Comparison of ENCODE assay signal across 11 cellular contexts in genomic region chr1:168180148-168180524, GRCh38. TPM values are rescaled to one million over a fixed set of nuclear protein-coding genes. Genes with fewer than 3 reads are reported as not detected.
A peak's percentile ranks its signal among the peaks of the same experiment; 100 is the strongest.
DNase-seq lines count a peak whose midpoint lies in the region; ATAC-seq, FAIRE-seq and TF ChIP-seq lines count a peak whose summit lies in the region.
"Had no signal": no experiment of that assay in that cellular context is flagged by ENCODE, and none has a peak within 500 bp of the region (broad histone marks: within the 10 kb centered on the region; RNA-seq: fewer than 3 reads in every experiment).

No MANE protein-coding gene starts in this region.

- peaks cover 15% of the 10 kb centered on the region for H3K4me1 Mint-ChIP-seq in CD8-positive, alpha-beta T cell (ENCODE audit: low read depth)
- H3K4me1 Mint-ChIP-seq in activated T-helper 1 cell treated with anti-CD3 and anti-CD28 coated beads, Interleukin-12 subunit alpha, Interleukin-12 subunit beta, Interleukin-2, Interleukin-4 antibody, amounts not matched to agents 30 ng/mL and 10 ng/mL and 1 ng/mL, durations not matched to agents 14 hours and 24 hours and 36 hours (ENCODE audit: low read depth) = no peaks in the 10 kb centered on the region

- no peaks in the 10 kb centered on the region for H3K9me3 Mint-ChIP-seq in CD8-positive, alpha-beta T cell
- no peaks in the 10 kb centered on the region for H3K9me3 Mint-ChIP-seq in activated T-helper 1 cell treated with anti-CD3 and anti-CD28 coated beads, Interleukin-12 subunit alpha, Interleukin-12 subunit beta, Interleukin-2, Interleukin-4 antibody, amounts not matched to agents 30 ng/mL and 10 ng/mL and 1 ng/mL, durations not matched to agents 14 hours and 24 hours and 36 hours
- H3K9me3 Mint-ChIP-seq: stimulated activated naive CD8-positive, alpha-beta T cell treated with anti-CD3 and anti-CD28 coated beads, Interleukin-15, amount 100 ng/mL, for 72 hours had no signal

- H3K27ac ChIP-seq in CD8-positive, alpha-beta T cell (ENCODE audit: low read depth, low read length) = peak overlapping the region; percentile 95
- H3K27ac ChIP-seq in endothelial cell of umbilical vein (ENCODE audit: insufficient read depth, low read depth, low read length) (no peak overlapping the region), pancreas (peak overlapping the region in 1 of 4 donors; percentile 84)

- no peak for TF ChIP-seq POLR2A in endothelial cell of umbilical vein (IDR thresholded peaks at IDR 0.05; ENCODE audit: low read depth, low read length)

- DNase-seq in CD8-positive, alpha-beta T cell = no peak
- DNase-seq in LNCaP clone FGC (ENCODE audit: low read depth) (no peak), endothelial cell of umbilical vein (ENCODE audit: low read depth, low spot score) (no peak), pancreas (no peak), epidermal melanocyte (ENCODE audit: insufficient read length, low spot score) (no peak)
- DNase-seq in activated T-helper 1 cell treated with anti-CD3 and anti-CD28 coated beads, Interleukin-12 subunit alpha, Interleukin-12 subunit beta, Interleukin-2, Interleukin-4 antibody, amounts not matched to agents 30 ng/mL and 10 ng/mL and 1 ng/mL, durations not matched to agents 14 hours and 24 hours and 36 hours (ENCODE audit: low spot score) = no peak
- DNase-seq: activated CD8-positive, alpha-beta memory T cell treated with anti-CD3 and anti-CD28 coated beads, Interleukin-2, amount 50 U/mL, for 4 hours had no signal

- H3K4me2 ChIP-seq in endothelial cell of umbilical vein (ENCODE audit: insufficient read depth, low read length) = peak overlapping the region; percentile 95

- H3K27ac Mint-ChIP-seq in CD8-positive, alpha-beta T cell = no peak overlapping the region
- H3K27ac Mint-ChIP-seq in activated T-helper 1 cell treated with anti-CD3 and anti-CD28 coated beads, Interleukin-12 subunit alpha, Interleukin-12 subunit beta, Interleukin-2, Interleukin-4 antibody, amounts not matched to agents 30 ng/mL and 10 ng/mL and 1 ng/mL, durations not matched to agents 14 hours and 24 hours and 36 hours = no peak overlapping the region
- H3K27ac Mint-ChIP-seq: stimulated activated naive CD8-positive, alpha-beta T cell treated with anti-CD3 and anti-CD28 coated beads, Interleukin-15, amount 100 ng/mL, for 72 hours had no signal

- no peaks in the 10 kb centered on the region for H3K9me1 ChIP-seq in endothelial cell of umbilical vein (replicated peaks; ENCODE audit: control insufficient read depth, extremely low read depth, insufficient read depth, low read length)

- dilution Hi-C loops in endothelial cell of umbilical vein (cut with MboI; ENCODE audit: extremely low pct_ligation_motif_present, low sequenced_read_pairs) = no loop called here

- H3K4me3 Mint-ChIP-seq in CD8-positive, alpha-beta T cell = no peak overlapping the region
- no peak overlapping the region for H3K4me3 Mint-ChIP-seq in activated T-helper 1 cell treated with anti-CD3 and anti-CD28 coated beads, Interleukin-12 subunit alpha, Interleukin-12 subunit beta, Interleukin-2, Interleukin-4 antibody, amounts not matched to agents 30 ng/mL and 10 ng/mL and 1 ng/mL, durations not matched to agents 14 hours and 24 hours and 36 hours
- H3K4me3 Mint-ChIP-seq: stimulated activated naive CD8-positive, alpha-beta T cell treated with anti-CD3 and anti-CD28 coated beads, Interleukin-15, amount 100 ng/mL, for 72 hours had no signal

- CTCF ChIA-PET in CD8-positive, alpha-beta T cell (lab: Charles Lee) = no interaction called here
- CTCF ChIA-PET in endothelial cell of umbilical vein (lab: Charles Lee) = interaction anchor here (0.8 to 1.3 kb wide), 4 partner anchors 8 to 162 kb away, joined by 3 to 6 read pairs (median 4); no protein-coding TSS in a partner anchor

- TF ChIP-seq CTCF in CD8-positive, alpha-beta T cell (IDR thresholded peaks at IDR 0.05) = no peak
- TF ChIP-seq CTCF in LNCaP clone FGC (IDR thresholded peaks at IDR 0.05; ENCODE audit: control insufficient read depth, extremely low read depth, insufficient read depth) (no peak), endothelial cell of umbilical vein (IDR thresholded peaks at IDR 0.05; ENCODE audit: extremely low read depth in 1 of 2, insufficient read depth in 1 of 2, low read depth in 1 of 2, low read length in 2 of 2) (no peak), pancreas (IDR thresholded peaks at IDR 0.05) (no peak)

- WGBS in pancreas, 2 donors = 41 to 46% methylated on average over 2 of the region's 2 CpGs

- H3K79me2 ChIP-seq in endothelial cell of umbilical vein (ENCODE audit: control insufficient read depth, insufficient read depth, low read length) = peaks cover 44% of the 10 kb centered on the region

- peaks cover 16% of the 10 kb centered on the region for H3K36me3 Mint-ChIP-seq in CD8-positive, alpha-beta T cell
- peaks cover 6% of the 10 kb centered on the region for H3K36me3 Mint-ChIP-seq in activated T-helper 1 cell treated with anti-CD3 and anti-CD28 coated beads, Interleukin-12 subunit alpha, Interleukin-12 subunit beta, Interleukin-2, Interleukin-4 antibody, amounts not matched to agents 30 ng/mL and 10 ng/mL and 1 ng/mL, durations not matched to agents 14 hours and 24 hours and 36 hours (ENCODE audit: low read depth)

- no peaks in the 10 kb centered on the region for H3K27me3 ChIP-seq in CD8-positive, alpha-beta T cell (ENCODE audit: insufficient read depth, low read length)
- no peaks in the 10 kb centered on the region for H3K27me3 ChIP-seq in endothelial cell of umbilical vein (ENCODE audit: control insufficient read depth in 2 of 2, insufficient read depth in 2 of 2, low read length in 2 of 2)
- H3K27me3 ChIP-seq in pancreas = no peaks in the 10 kb centered on the region

- H3K36me3 ChIP-seq in CD8-positive, alpha-beta T cell (ENCODE audit: insufficient read depth, low read length) = no peaks in the 10 kb centered on the region
- H3K36me3 ChIP-seq in endothelial cell of umbilical vein (ENCODE audit: control insufficient read depth in 2 of 2, extremely low read depth in 1 of 2, insufficient read depth in 2 of 2, low read length in 2 of 2) = no peaks in the 10 kb centered on the region
- no peaks in the 10 kb centered on the region for H3K36me3 ChIP-seq in pancreas

- ATAC-seq in CD8-positive, alpha-beta T cell = no peak
- ATAC-seq in pancreas (no peak), GM21786 (IDR thresholded peaks at IDR 0.05; ENCODE audit: unreplicated experiment) (no peak), HG02610 (IDR thresholded peaks at IDR 0.05; ENCODE audit: unreplicated experiment) (no peak)
- ATAC-seq: left lobe of liver had no signal

- H3K4me3 ChIP-seq in CD8-positive, alpha-beta T cell (ENCODE audit: low read depth, low read length) = peak overlapping the region; percentile 98
- peak overlapping the region; percentile 83 for H3K4me3 ChIP-seq in LNCaP clone FGC (ENCODE audit: low read depth, low read length)
- peak overlapping the region; percentile 88 to 99 (median 99) for H3K4me3 ChIP-seq in endothelial cell of umbilical vein (replicated peaks in 1 of 3; ENCODE audit: insufficient read depth in 1 of 3, low read depth in 1 of 3, low read length in 3 of 3)
- H3K4me3 ChIP-seq in pancreas = peak overlapping the region in 3 of 4 donors; percentile 48 to 58 (median 58)

- H3K4me1 ChIP-seq in CD8-positive, alpha-beta T cell (ENCODE audit: insufficient read depth, low read length) = peaks cover 15% of the 10 kb centered on the region
- H3K4me1 ChIP-seq in endothelial cell of umbilical vein (ENCODE audit: control insufficient read depth, extremely low read depth, insufficient read depth, low read length) (peaks cover 12% of the 10 kb centered on the region), pancreas (peaks cover 0 to 8% (median 0%) of the 10 kb centered on the region in 3 donors)

- no peaks in the 10 kb centered on the region for H3K9me3 ChIP-seq in CD8-positive, alpha-beta T cell (ENCODE audit: low read length)
- H3K9me3 ChIP-seq in endothelial cell of umbilical vein (replicated peaks; ENCODE audit: control insufficient read depth, insufficient read depth, low read length) (no peaks in the 10 kb centered on the region), pancreas (no peaks in the 10 kb centered on the region)

- POLR2A ChIA-PET in CD8-positive, alpha-beta T cell (lab: Charles Lee) = interaction anchor here (0.6 to 1.5 kb wide), 4 partner anchors 8 to 244 kb away, joined by 3 to 4 read pairs (median 3); partner anchors contain the start of genes DCAF6, MPC2 and SFT2D2
- POLR2A ChIA-PET in endothelial cell of umbilical vein (lab: Charles Lee) = no interaction called here

- no peak overlapping the region for H2AFZ ChIP-seq in endothelial cell of umbilical vein (ENCODE audit: low read depth, low read length)

- no peaks in the 10 kb centered on the region for H4K20me1 ChIP-seq in endothelial cell of umbilical vein (replicated peaks; ENCODE audit: control insufficient read depth, extremely low read depth, insufficient read depth, low read length)

- peak overlapping the region; percentile 94 for H3K9ac ChIP-seq in endothelial cell of umbilical vein (replicated peaks; ENCODE audit: extremely low read depth, insufficient read depth, low read length)

- intact Hi-C loops in CD8-positive, alpha-beta T cell (cut with DNase I, micrococcal nuclease) = loop anchor here in 1 of 2 experiments (5.0 kb wide), 1 partner anchor 1187 kb away; the partner anchor contains the start of genes BLZF1 and NME7
- intact Hi-C loops in endothelial cell of umbilical vein (cut with micrococcal nuclease) = no loop called here
- intact Hi-C loops in pancreas (cut with DNase I) = no loop called here
- intact Hi-C loops in activated T-helper 1 cell treated with anti-CD3 and anti-CD28 coated beads, Interleukin-12 subunit alpha, Interleukin-12 subunit beta, Interleukin-2, Interleukin-4 antibody, amounts not matched to agents 30 ng/mL and 10 ng/mL and 1 ng/mL, durations not matched to agents 14 hours and 24 hours and 36 hours (cut with micrococcal nuclease) = loop anchor here (2.0 kb wide), 1 partner anchor 15 kb away; no protein-coding TSS in a partner anchor

- FAIRE-seq in endothelial cell of umbilical vein (lab: Jason Lieb, UNC) = no peak
- FAIRE-seq in pancreas (lab: Jason Lieb, UNC) = no peak

- peaks cover 3% of the 10 kb centered on the region for H3K27me3 Mint-ChIP-seq in CD8-positive, alpha-beta T cell (ENCODE audit: low read depth)
- H3K27me3 Mint-ChIP-seq in activated T-helper 1 cell treated with anti-CD3 and anti-CD28 coated beads, Interleukin-12 subunit alpha, Interleukin-12 subunit beta, Interleukin-2, Interleukin-4 antibody, amounts not matched to agents 30 ng/mL and 10 ng/mL and 1 ng/mL, durations not matched to agents 14 hours and 24 hours and 36 hours (ENCODE audit: insufficient read depth) = no peaks in the 10 kb centered on the region

- no TSS peak for BruUV-seq in endothelial cell of umbilical vein (replicated peaks; lab: Mats Ljungman, UMichigan)

RNA-seq across cellular contexts. Expression of gene TIPRL, which starts 1.4 kb away (rescaled TPM):
- 10 to 100 TPM; 15.0 to 18.3 TPM for total RNA-seq in CD8-positive, alpha-beta T cell
- total RNA-seq in endothelial cell of umbilical vein (37.6 and 45.8 TPM in 2 replicates), pancreas (10 to 100 TPM; 11.9 to 17.3 (median 14.3) TPM)
- polyA plus RNA-seq in endothelial cell of umbilical vein (10.9 and 14.0 TPM in 2 replicates), pancreas (10 to 100 TPM in 1 of 2 donors, 1 to 10 TPM in 1; 6.8 to 10.2 TPM)
- polyA plus RNA-seq in endothelial cell of umbilical vein (2011; cell fraction: cytosol; rRNA removed) = 20.9 and 21.4 TPM in 2 replicates
- 11.2 and 12.6 TPM in 2 replicates for polyA plus RNA-seq in endothelial cell of umbilical vein (2011; cell fraction: nucleus; rRNA removed)
- polyA plus RNA-seq in endothelial cell of umbilical vein (2012) = 24.6 and 36.8 TPM in 2 replicates
- polyA minus RNA-seq in endothelial cell of umbilical vein = 10.7 and 19.1 TPM in 2 replicates
- polyA minus RNA-seq in endothelial cell of umbilical vein (2011; cell fraction: cytosol; rRNA and poly(A)+ RNA removed) = 16.2 TPM
- 4.7 and 8.0 TPM in 2 replicates for polyA minus RNA-seq in endothelial cell of umbilical vein (2011; cell fraction: nucleus; rRNA and poly(A)+ RNA removed)
- total RNA-seq in activated T-helper 1 cell treated with anti-CD3 and anti-CD28 coated beads, Interleukin-12 subunit alpha, Interleukin-12 subunit beta, Interleukin-2, Interleukin-4 antibody, amounts not matched to agents 30 ng/mL and 10 ng/mL and 1 ng/mL, durations not matched to agents 14 hours and 24 hours and 36 hours = 42.8 and 45.7 TPM in 2 replicates

RNA-seq across cellular contexts. Expression of gene GPR161, which starts 43.4 kb away (rescaled TPM):
- not detected for total RNA-seq in CD8-positive, alpha-beta T cell
- total RNA-seq in endothelial cell of umbilical vein (34.8 and 36.5 TPM in 2 replicates), pancreas (1 to 10 TPM; 6.3 to 9.7 (median 9.3) TPM)
- polyA plus RNA-seq in endothelial cell of umbilical vein (32.3 and 34.7 TPM in 2 replicates), pancreas (1 to 10 TPM; 2.5 to 3.6 TPM)
- 29.0 and 29.8 TPM in 2 replicates for polyA plus RNA-seq in endothelial cell of umbilical vein (2011; cell fraction: cytosol; rRNA removed)
- 24.5 and 33.3 TPM in 2 replicates for polyA plus RNA-seq in endothelial cell of umbilical vein (2011; cell fraction: nucleus; rRNA removed)
- 19.8 and 22.6 TPM in 2 replicates for polyA plus RNA-seq in endothelial cell of umbilical vein (2012)
- polyA minus RNA-seq in endothelial cell of umbilical vein = 102 and 111 TPM in 2 replicates
- polyA minus RNA-seq in endothelial cell of umbilical vein (2011; cell fraction: cytosol; rRNA and poly(A)+ RNA removed) = 2.0 TPM
- polyA minus RNA-seq in endothelial cell of umbilical vein (2011; cell fraction: nucleus; rRNA and poly(A)+ RNA removed) = 19.6 and 32.5 TPM in 2 replicates
- total RNA-seq in activated T-helper 1 cell treated with anti-CD3 and anti-CD28 coated beads, Interleukin-12 subunit alpha, Interleukin-12 subunit beta, Interleukin-2, Interleukin-4 antibody, amounts not matched to agents 30 ng/mL and 10 ng/mL and 1 ng/mL, durations not matched to agents 14 hours and 24 hours and 36 hours = 0.41 and 0.42 TPM in 2 replicates

RNA-seq across cellular contexts. Expression of gene SFT2D2, which starts 45.7 kb away (rescaled TPM):
- total RNA-seq in CD8-positive, alpha-beta T cell = 10 to 100 TPM; 61.2 to 62.3 TPM
- total RNA-seq in endothelial cell of umbilical vein (63.8 and 68.1 TPM in 2 replicates), pancreas (10 to 100 TPM; 15.5 to 37.3 (median 23.0) TPM)
- polyA plus RNA-seq in endothelial cell of umbilical vein (15.1 and 16.7 TPM in 2 replicates), pancreas (1 to 10 TPM; 2.4 to 6.1 TPM)
- polyA plus RNA-seq in endothelial cell of umbilical vein (2011; cell fraction: cytosol; rRNA removed) = 15.5 and 16.2 TPM in 2 replicates
- 23.0 and 28.9 TPM in 2 replicates for polyA plus RNA-seq in endothelial cell of umbilical vein (2011; cell fraction: nucleus; rRNA removed)
- 10.8 and 11.0 TPM in 2 replicates for polyA plus RNA-seq in endothelial cell of umbilical vein (2012)
- polyA minus RNA-seq in endothelial cell of umbilical vein = 116 and 140 TPM in 2 replicates
- 49.4 TPM for polyA minus RNA-seq in endothelial cell of umbilical vein (2011; cell fraction: cytosol; rRNA and poly(A)+ RNA removed)
- 23.7 and 37.0 TPM in 2 replicates for polyA minus RNA-seq in endothelial cell of umbilical vein (2011; cell fraction: nucleus; rRNA and poly(A)+ RNA removed)
- total RNA-seq in activated T-helper 1 cell treated with anti-CD3 and anti-CD28 coated beads, Interleukin-12 subunit alpha, Interleukin-12 subunit beta, Interleukin-2, Interleukin-4 antibody, amounts not matched to agents 30 ng/mL and 10 ng/mL and 1 ng/mL, durations not matched to agents 14 hours and 24 hours and 36 hours = 71.1 and 76.5 TPM in 2 replicates
